ENCODE assay signal across 1 cellular context in genomic region chr1:203402609-203403337, GRCh38.
TF ChIP-seq lines count a peak whose summit lies in the region.

No MANE protein-coding gene starts in this region.

TF ChIP-seq in GM23338, 12 proteins besides CTCF, POLR2A, EP300 and RAD21 (continued from another document):
- TF ChIP-seq REST (IDR thresholded peaks at IDR 0.05; ENCODE audit: unreplicated experiment), result no peak
- TF ChIP-seq NANOG (IDR thresholded peaks at IDR 0.05; ENCODE audit: borderline replicate concordance), result no peak
- no peak for TF ChIP-seq EZH2phosphoT487 (IDR thresholded peaks at IDR 0.05; ENCODE audit: unreplicated experiment)
- TF ChIP-seq ETS1 (IDR thresholded peaks at IDR 0.05), result no peak
- TF ChIP-seq POLR2AphosphoS5 (IDR thresholded peaks at IDR 0.05; ENCODE audit: low read depth), result no peak
- TF ChIP-seq JUNB (IDR thresholded peaks at IDR 0.05; ENCODE audit: unreplicated experiment), result no peak
- no peak for TF ChIP-seq STAT1 (IDR thresholded peaks at IDR 0.05; ENCODE audit: unreplicated experiment)
